ENCODE assay signal across 20 cellular contexts in the genomic region with DNA sequence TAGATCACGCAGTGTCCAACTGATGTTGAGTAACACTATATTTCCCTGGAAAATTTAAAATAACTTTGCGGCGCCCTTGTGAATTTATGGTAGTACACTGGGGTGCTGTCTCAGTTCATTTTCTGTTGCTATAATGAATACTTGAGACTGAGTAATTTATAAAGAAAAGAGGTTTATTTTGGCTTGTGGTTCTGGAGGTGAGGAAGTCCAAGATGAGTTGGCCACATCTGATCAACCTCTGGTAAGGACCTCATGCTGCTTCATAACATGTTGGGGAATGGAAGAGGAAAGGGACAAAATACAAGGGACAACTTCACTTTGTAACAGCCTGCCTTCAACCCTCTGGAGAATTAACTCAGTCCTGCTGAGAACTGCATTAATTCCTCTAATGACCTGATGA. TPM values are rescaled to one million over a fixed set of nuclear protein-coding genes. Genes with fewer than 3 reads are reported as not detected.
DNase-seq lines count a peak whose midpoint lies in the region; ATAC-seq, FAIRE-seq and TF ChIP-seq lines count a peak whose summit lies in the region.
"Had no signal": no experiment of that assay in that cellular context is flagged by ENCODE, and none has a peak within 500 bp of the region (broad histone marks: within the 10 kb centered on the region; RNA-seq: fewer than 3 reads in every experiment).

No MANE protein-coding gene starts in this region.

- H2AFZ ChIP-seq in GM12878 (ENCODE audit: control insufficient read depth, low read depth, low read length): no peak overlapping the region
- H2AFZ ChIP-seq: GM23338 had no signal

- no peaks in the 10 kb centered on the region for H3K27me3 ChIP-seq in CD4-positive, alpha-beta memory T cell (ENCODE audit: insufficient read depth, low read length)
- H3K27me3 ChIP-seq in GM12878 (replicated peaks in 1 of 2; ENCODE audit: control insufficient read depth in 2 of 2, insufficient read depth in 2 of 2, low read length in 1 of 2) (no peaks in the 10 kb centered on the region), H7 (ENCODE audit: control insufficient read depth, insufficient read depth, low read length) (no peaks in the 10 kb centered on the region)

- RAD21 ChIA-PET in GM12878 (lab: Charles Lee; ENCODE audit: unreplicated experiment): no interaction called here

- no peaks in the 10 kb centered on the region for H3K9me3 ChIP-seq in CD4-positive, alpha-beta memory T cell (ENCODE audit: control insufficient read depth in 1 of 2, low read length in 2 of 2)
- H3K9me3 ChIP-seq in GM12878 (replicated peaks; ENCODE audit: control insufficient read depth, insufficient read depth, low read length): no peaks in the 10 kb centered on the region

- peaks cover 2% of the 10 kb centered on the region for H3K9me3 Mint-ChIP-seq in activated CD8-positive, alpha-beta T cell treated with anti-CD3 and anti-CD28 coated beads for 36 hours
- no peaks in the 10 kb centered on the region for H3K9me3 Mint-ChIP-seq in activated CD8-positive, alpha-beta T cell treated with anti-CD3 and anti-CD28 coated beads, Interleukin-2, amount 10 ng/mL, durations not matched to agents 7 days and 5 days (ENCODE audit: insufficient read depth)
- H3K9me3 Mint-ChIP-seq in CD4-positive, alpha-beta memory T cell: no peaks in the 10 kb centered on the region
- no peaks in the 10 kb centered on the region for H3K9me3 Mint-ChIP-seq in stimulated activated effector memory CD8-positive, alpha-beta T cell treated with anti-CD3 and anti-CD28 coated beads, Interleukin-12 subunit alpha, Interleukin-12 subunit beta, amount 100 ng/mL, for 72 hours
- no peaks in the 10 kb centered on the region for H3K9me3 Mint-ChIP-seq in stimulated activated memory B cell treated with anti-CD40 and anti-IgM and Interleukin-4, amounts not matched to agents 10 μg/mL and 1 μg/mL and 100 μg/mL, for 72 hours
- H3K9me3 Mint-ChIP-seq: CD4-positive, alpha-beta T cell; GM23338 had no signal

- H3K27ac Mint-ChIP-seq in activated CD8-positive, alpha-beta T cell treated with anti-CD3 and anti-CD28 coated beads for 36 hours: peak overlapping the region; percentile 69
- no peak overlapping the region for H3K27ac Mint-ChIP-seq in activated CD8-positive, alpha-beta T cell treated with anti-CD3 and anti-CD28 coated beads, Interleukin-2, amount 10 ng/mL, durations not matched to agents 7 days and 5 days
- peak overlapping the region in 5 of 7 donors; percentile 15 to 43 (median 30) for H3K27ac Mint-ChIP-seq in CD4-positive, alpha-beta memory T cell
- no peak overlapping the region for H3K27ac Mint-ChIP-seq in stimulated activated effector memory CD8-positive, alpha-beta T cell treated with anti-CD3 and anti-CD28 coated beads, Interleukin-12 subunit alpha, Interleukin-12 subunit beta, amount 100 ng/mL, for 72 hours
- no peak overlapping the region for H3K27ac Mint-ChIP-seq in stimulated activated memory B cell treated with anti-CD40 and anti-IgM and Interleukin-4, amounts not matched to agents 10 μg/mL and 1 μg/mL and 100 μg/mL, for 72 hours
- H3K27ac Mint-ChIP-seq: GM23338 had no signal

- no peak for TF ChIP-seq RAD21 in GM12878 (IDR thresholded peaks at IDR 0.05; ENCODE audit: insufficient read depth, low read depth, low read length)

- intact Hi-C loops in activated CD8-positive, alpha-beta T cell treated with anti-CD3 and anti-CD28 coated beads for 36 hours (cut with micrococcal nuclease): no loop called here
- intact Hi-C loops in CD4-positive, alpha-beta memory T cell (cut with micrococcal nuclease): loop anchor here (5.0 kb wide), 1 partner anchor 34 kb away; the partner anchor contains the start of gene ACTR3
- intact Hi-C loops in GM12878 (cut with micrococcal nuclease; ENCODE audit: unreplicated experiment): no loop called here

- no peak for FAIRE-seq in GM12878 (lab: Jason Lieb, UNC)

- H3K4me2 ChIP-seq in GM12878 (ENCODE audit: control insufficient read depth, insufficient read depth): no peak overlapping the region
- H3K4me2 ChIP-seq: GM23338 had no signal

- H3K9ac ChIP-seq in GM12878 (ENCODE audit: control insufficient read depth, insufficient read depth, low read length): no peak overlapping the region

- SMC1A ChIA-PET in GM12878 (lab: Charles Lee; ENCODE audit: uncharacterized antibody, unreplicated experiment): no interaction called here

- no peak overlapping the region for H3K4me3 Mint-ChIP-seq in activated CD8-positive, alpha-beta T cell treated with anti-CD3 and anti-CD28 coated beads for 36 hours
- no peak overlapping the region for H3K4me3 Mint-ChIP-seq in activated CD8-positive, alpha-beta T cell treated with anti-CD3 and anti-CD28 coated beads, Interleukin-2, amount 10 ng/mL, durations not matched to agents 7 days and 5 days
- no peak overlapping the region for H3K4me3 Mint-ChIP-seq in CD4-positive, alpha-beta memory T cell
- H3K4me3 Mint-ChIP-seq in stimulated activated effector memory CD8-positive, alpha-beta T cell treated with anti-CD3 and anti-CD28 coated beads, Interleukin-12 subunit alpha, Interleukin-12 subunit beta, amount 100 ng/mL, for 72 hours: no peak overlapping the region
- H3K4me3 Mint-ChIP-seq in stimulated activated memory B cell treated with anti-CD40 and anti-IgM and Interleukin-4, amounts not matched to agents 10 μg/mL and 1 μg/mL and 100 μg/mL, for 72 hours: no peak overlapping the region
- H3K4me3 Mint-ChIP-seq: CD4-positive, alpha-beta T cell; GM23338 had no signal

- no peaks in the 10 kb centered on the region for H3K27me3 Mint-ChIP-seq in activated CD8-positive, alpha-beta T cell treated with anti-CD3 and anti-CD28 coated beads for 36 hours
- H3K27me3 Mint-ChIP-seq in activated CD8-positive, alpha-beta T cell treated with anti-CD3 and anti-CD28 coated beads, Interleukin-2, amount 10 ng/mL, durations not matched to agents 7 days and 5 days (ENCODE audit: low read depth): no peaks in the 10 kb centered on the region
- H3K27me3 Mint-ChIP-seq in CD4-positive, alpha-beta memory T cell: no peaks in the 10 kb centered on the region
- no peaks in the 10 kb centered on the region for H3K27me3 Mint-ChIP-seq in stimulated activated memory B cell treated with anti-CD40 and anti-IgM and Interleukin-4, amounts not matched to agents 10 μg/mL and 1 μg/mL and 100 μg/mL, for 72 hours
- H3K27me3 Mint-ChIP-seq: CD4-positive, alpha-beta T cell had no signal

- peaks cover 29% of the 10 kb centered on the region for H3K36me3 ChIP-seq in CD4-positive, alpha-beta memory T cell (ENCODE audit: insufficient read depth, low read length)
- H3K36me3 ChIP-seq in GM12878 (ENCODE audit: control insufficient read depth in 2 of 2, insufficient read depth in 2 of 2, low read length in 1 of 2) (peaks cover 4 to 17% of the 10 kb centered on the region in 2 experiments), H7 (replicated peaks; ENCODE audit: control insufficient read depth, insufficient read depth, low read length) (peaks cover 4% of the 10 kb centered on the region; the same call in 1 of the 2 replicates)

- peaks cover 50% of the 10 kb centered on the region for H3K36me3 Mint-ChIP-seq in activated CD8-positive, alpha-beta T cell treated with anti-CD3 and anti-CD28 coated beads for 36 hours (ENCODE audit: low read depth)
- H3K36me3 Mint-ChIP-seq in activated CD8-positive, alpha-beta T cell treated with anti-CD3 and anti-CD28 coated beads, Interleukin-2, amount 10 ng/mL, durations not matched to agents 7 days and 5 days (ENCODE audit: low read depth): peaks cover 51% of the 10 kb centered on the region
- H3K36me3 Mint-ChIP-seq in CD4-positive, alpha-beta memory T cell: peaks cover 44 to 46% of the 10 kb centered on the region in 2 donors
- H3K36me3 Mint-ChIP-seq in stimulated activated effector memory CD8-positive, alpha-beta T cell treated with anti-CD3 and anti-CD28 coated beads, Interleukin-12 subunit alpha, Interleukin-12 subunit beta, amount 100 ng/mL, for 72 hours: no peaks in the 10 kb centered on the region
- H3K36me3 Mint-ChIP-seq in stimulated activated memory B cell treated with anti-CD40 and anti-IgM and Interleukin-4, amounts not matched to agents 10 μg/mL and 1 μg/mL and 100 μg/mL, for 72 hours: peaks cover 40% of the 10 kb centered on the region

- peaks cover 29% of the 10 kb centered on the region for H3K4me1 Mint-ChIP-seq in activated CD8-positive, alpha-beta T cell treated with anti-CD3 and anti-CD28 coated beads for 36 hours (ENCODE audit: low read depth)
- peaks cover 25% of the 10 kb centered on the region for H3K4me1 Mint-ChIP-seq in activated CD8-positive, alpha-beta T cell treated with anti-CD3 and anti-CD28 coated beads, Interleukin-2, amount 10 ng/mL, durations not matched to agents 7 days and 5 days (ENCODE audit: low read depth)
- H3K4me1 Mint-ChIP-seq in CD4-positive, alpha-beta memory T cell: peaks cover 19 to 33% (median 24%) of the 10 kb centered on the region in 4 donors
- H3K4me1 Mint-ChIP-seq in stimulated activated effector memory CD8-positive, alpha-beta T cell treated with anti-CD3 and anti-CD28 coated beads, Interleukin-12 subunit alpha, Interleukin-12 subunit beta, amount 100 ng/mL, for 72 hours: peaks cover 14% of the 10 kb centered on the region
- peaks cover 5% of the 10 kb centered on the region for H3K4me1 Mint-ChIP-seq in stimulated activated memory B cell treated with anti-CD40 and anti-IgM and Interleukin-4, amounts not matched to agents 10 μg/mL and 1 μg/mL and 100 μg/mL, for 72 hours
- H3K4me1 Mint-ChIP-seq: GM23338 had no signal

- TF ChIP-seq EP300 in GM12878 (IDR thresholded peaks at IDR 0.05; ENCODE audit: borderline replicate concordance in 1 of 2, control insufficient read depth in 1 of 2, low read depth in 2 of 2, low read length in 2 of 2): no peak

- H3K79me2 ChIP-seq in GM12878 (ENCODE audit: control insufficient read depth, insufficient read depth, low read length): peaks cover 58% of the 10 kb centered on the region

- DNase-seq in activated CD8-positive, alpha-beta T cell treated with anti-CD3 and anti-CD28 coated beads for 36 hours: no peak
- DNase-seq in activated CD8-positive, alpha-beta T cell treated with anti-CD3 and anti-CD28 coated beads, Interleukin-2, amount 10 ng/mL, durations not matched to agents 7 days and 5 days: no peak
- DNase-seq in CD4-positive, alpha-beta memory T cell: no peak
- DNase-seq in GM12878 (ENCODE audit: low read depth, low spot score): no peak
- DNase-seq in stimulated activated effector memory CD8-positive, alpha-beta T cell treated with anti-CD3 and anti-CD28 coated beads, Interleukin-12 subunit alpha, Interleukin-12 subunit beta, amount 100 ng/mL, for 72 hours (ENCODE audit: low spot score in 2 of 2): no peak
- no peak for DNase-seq in cerebellum (ENCODE audit: low spot score)
- no peak for DNase-seq in H7
- DNase-seq: Calu3; CD4-positive, alpha-beta T cell; GF-D8; KG1; NCI-H1105 treated with DMSO at 0.1 percent for 48 hours; NCI-H1694; NCI-H2107; NCI-H510A; NCI-H774 had no signal

- ATAC-seq in activated CD8-positive, alpha-beta T cell treated with anti-CD3 and anti-CD28 coated beads for 36 hours: no peak
- ATAC-seq in activated CD8-positive, alpha-beta T cell treated with anti-CD3 and anti-CD28 coated beads, Interleukin-2, amount 10 ng/mL, durations not matched to agents 7 days and 5 days: no peak
- ATAC-seq in GM12878: no peak
- peak; percentile 64 for ATAC-seq in stimulated activated effector memory CD8-positive, alpha-beta T cell treated with anti-CD3 and anti-CD28 coated beads, Interleukin-12 subunit alpha, Interleukin-12 subunit beta, amount 100 ng/mL, for 72 hours
- no peak for ATAC-seq in stimulated activated memory B cell treated with anti-CD40 and anti-IgM and Interleukin-4, amounts not matched to agents 10 μg/mL and 1 μg/mL and 100 μg/mL, for 72 hours
- ATAC-seq: GM23338, HCT116, Right ventricle myocardium inferior had no signal

- 81% methylated on average over 3 of the region's 3 CpGs for WGBS in GM12878 (ENCODE audit: insufficient coverage, insufficient replicate concordance, low lambda C conversion rate, missing lambda C conversion rate)

- no peak overlapping the region for H3K4me3 ChIP-seq in CD4-positive, alpha-beta memory T cell (ENCODE audit: low read length in 2 of 2)
- H3K4me3 ChIP-seq in GM12878: no peak overlapping the region
- H3K4me3 ChIP-seq in H7 (ENCODE audit: insufficient read depth, low read depth, low read length): no peak overlapping the region
- H3K4me3 ChIP-seq: GM23338 had no signal

- POLR2A ChIA-PET in activated CD8-positive, alpha-beta T cell treated with anti-CD3 and anti-CD28 coated beads for 36 hours (lab: Charles Lee): no interaction called here
- POLR2A ChIA-PET in activated CD8-positive, alpha-beta T cell treated with anti-CD3 and anti-CD28 coated beads, Interleukin-2, amount 10 ng/mL, durations not matched to agents 7 days and 5 days (lab: Charles Lee): no interaction called here
- POLR2A ChIA-PET in CD4-positive, alpha-beta memory T cell (lab: Charles Lee; ENCODE audit: partially characterized antibody): no interaction called here
- POLR2A ChIA-PET in GM12878 (lab: Charles Lee): no interaction called here

- TF ChIP-seq POLR2A in GM12878 (IDR thresholded peaks at IDR 0.05; ENCODE audit: low read depth, low read length): no peak

- no TSS peak for BruUV-seq in GM12878 (replicated peaks; lab: Mats Ljungman, UMichigan)

- peaks cover 12% of the 10 kb centered on the region for H4K20me1 ChIP-seq in GM12878 (ENCODE audit: control insufficient read depth, insufficient read depth)

- peaks cover 32% of the 10 kb centered on the region for H3K4me1 ChIP-seq in CD4-positive, alpha-beta memory T cell (ENCODE audit: insufficient read depth, low read length)
- peaks cover 23% of the 10 kb centered on the region for H3K4me1 ChIP-seq in GM12878 (ENCODE audit: control insufficient read depth, insufficient read depth, low read length)

- TF ChIP-seq CTCF in activated CD8-positive, alpha-beta T cell treated with anti-CD3 and anti-CD28 coated beads for 36 hours (IDR thresholded peaks at IDR 0.05): no peak
- no peak for TF ChIP-seq CTCF in GM12878 (IDR thresholded peaks at IDR 0.05 in 2 of 3, conservative IDR thresholded peaks at IDR 0.05 in 1 of 3; ENCODE audit: control insufficient read depth in 2 of 3, extremely low read depth in 1 of 3, insufficient read depth in 1 of 3, low read depth in 3 of 3, low read length in 3 of 3)

- H3K27ac ChIP-seq in CD4-positive, alpha-beta memory T cell (ENCODE audit: low read depth, low read length): no peak overlapping the region
- H3K27ac ChIP-seq in GM12878 (ENCODE audit: control insufficient read depth, insufficient read depth): no peak overlapping the region

- in situ Hi-C loops in GM12878 (cut with MboI): no loop called here

- CTCF ChIA-PET in activated CD8-positive, alpha-beta T cell treated with anti-CD3 and anti-CD28 coated beads for 36 hours (lab: Charles Lee): no interaction called here
- CTCF ChIA-PET in activated CD8-positive, alpha-beta T cell treated with anti-CD3 and anti-CD28 coated beads, Interleukin-2, amount 10 ng/mL, durations not matched to agents 7 days and 5 days (lab: Charles Lee): no interaction called here
- CTCF ChIA-PET in CD4-positive, alpha-beta memory T cell (lab: Charles Lee; ENCODE audit: partially characterized antibody): no interaction called here
- CTCF ChIA-PET in GM12878 (lab: Yijun Ruan, JAX): no interaction called here

RNA-seq across cellular contexts. Expression of gene ACTR3, which starts 36.4 kb away (rescaled TPM):
- 100 to 1,000 TPM; 442 to 449 TPM for total RNA-seq in activated CD8-positive, alpha-beta T cell treated with anti-CD3 and anti-CD28 coated beads for 36 hours
- 100 to 1,000 TPM; 599 to 604 TPM for total RNA-seq in activated CD8-positive, alpha-beta T cell treated with anti-CD3 and anti-CD28 coated beads, Interleukin-2, amount 10 ng/mL, durations not matched to agents 7 days and 5 days
- total RNA-seq in CD4-positive, alpha-beta memory T cell: 100 to 1,000 TPM; 247 to 251 TPM
- 100 to 1,000 TPM; 541 to 567 TPM for polyA plus RNA-seq in CD4-positive, alpha-beta memory T cell
- 253 and 258 TPM in 2 replicates for total RNA-seq in GM12878 (2013; cell fraction: nucleolus; rRNA removed)
- total RNA-seq in GM12878 (2014; rRNA removed) (371 and 391 TPM in 2 replicates), GM12878 (2014; rRNA removed; fragmentation: Illumina TruSeq; extraction: Trizol) (433 and 438 TPM in 2 replicates), GM12878 (2021) (569 and 578 TPM in 2 replicates), cerebellum (98.4 TPM)
- polyA plus RNA-seq in GM12878 (2011; ENCODE audit: low read depth): 153 TPM
- polyA plus RNA-seq in GM12878 (2011; rRNA removed) (532 and 757 TPM in 2 replicates), GM12878 (2014; fragmentation: Illumina TruSeq; extraction: Trizol) (496 and 646 TPM in 2 replicates), GM12878 (2014; fragmentation: Nextera tagmentation; extraction: Ambion mirVana) (10 to 100 TPM; 79.1 to 99.1 TPM), GM12878 (2014; rRNA removed) (446 and 466 TPM in 2 replicates), GM12878 (2016; fragmentation: Nextera tagmentation; extraction: Ambion mirVana) (100 to 1,000 TPM; 608 to 616 TPM)
- polyA plus RNA-seq in GM12878 (2011; cell fraction: cytosol; rRNA removed): 223 and 243 TPM in 2 replicates
- 160 and 218 TPM in 2 replicates for polyA plus RNA-seq in GM12878 (2011; cell fraction: nucleus; rRNA removed)
- 205 and 244 TPM in 2 replicates for polyA plus RNA-seq in GM12878 (2012)
- 390 and 647 TPM in 2 replicates for polyA minus RNA-seq in GM12878 (2011; rRNA and poly(A)+ RNA removed)
- polyA minus RNA-seq in GM12878 (2011; cell fraction: cytosol; rRNA and poly(A)+ RNA removed): 245 and 247 TPM in 2 replicates
- polyA minus RNA-seq in GM12878 (2011; cell fraction: nucleus; rRNA and poly(A)+ RNA removed): 91.0 and 178 TPM in 2 replicates
- 113 and 133 TPM in 2 replicates for total RNA-seq in H7 (2014; rRNA removed; shearing (Covaris generic))

Comparison
In these comparisons a context has a peak if more than half of its experiments do, and no peak if none do; other contexts are left out.
1. H3K27ac Mint-ChIP-seq: peak in activated CD8-positive, alpha-beta T cell treated with anti-CD3 and anti-CD28 coated beads for 36 hours (single experiment) and CD4-positive, alpha-beta memory T cell (5 of 7); none in activated CD8-positive, alpha-beta T cell treated with anti-CD3 and anti-CD28 coated beads, Interleukin-2, amount 10 ng/mL, durations not matched to agents 7 days and 5 days (single experiment), stimulated activated effector memory CD8-positive, alpha-beta T cell treated with anti-CD3 and anti-CD28 coated beads, Interleukin-12 subunit alpha, Interleukin-12 subunit beta, amount 100 ng/mL, for 72 hours (single experiment) and stimulated activated memory B cell treated with anti-CD40 and anti-IgM and Interleukin-4, amounts not matched to agents 10 μg/mL and 1 μg/mL and 100 μg/mL, for 72 hours (single experiment).